13 cellular contexts compared by ENCODE assay signal in genomic region chr17:9023389-9024210, GRCh38. TPM values are rescaled to one million over a fixed set of nuclear protein-coding genes. Genes with fewer than 3 reads are reported as not detected.
DNase-seq lines count a peak whose midpoint lies in the region; ATAC-seq and TF ChIP-seq lines count a peak whose summit lies in the region.
"Had no signal": no experiment of that assay in that cellular context is flagged by ENCODE, and none has a peak within 500 bp of the region (broad histone marks: within the 10 kb centered on the region; RNA-seq: fewer than 3 reads in every experiment).

No MANE protein-coding gene starts in this region.

- peak overlapping the region; percentile 39 for H3K4me3 Mint-ChIP-seq in activated T-cell treated with anti-CD3 and anti-CD28 coated beads, Interleukin-2, amount 50 U/mL, for 4 hours
- H3K4me3 Mint-ChIP-seq in dendritic cell treated with granulocyte-macrophage colony-stimulating factor and Interleukin-4, amounts not matched to agents 40 ng/mL and 50 ng/mL, for 4 days = peak overlapping the region; percentile 39

- peak overlapping the region; percentile 47 to 92 for H3K4me3 ChIP-seq in muscle layer of duodenum (ENCODE audit: low read depth in 1 of 2, low read length in 2 of 2)
- H3K4me3 ChIP-seq in testis = peak overlapping the region; percentile 12 to 29
- H3K4me3 ChIP-seq: SJCRH30 had no signal

- H3K9me3 Mint-ChIP-seq in activated T-cell treated with anti-CD3 and anti-CD28 coated beads, Interleukin-2, amount 50 U/mL, for 4 hours = no peaks in the 10 kb centered on the region
- H3K9me3 Mint-ChIP-seq in dendritic cell treated with granulocyte-macrophage colony-stimulating factor and Interleukin-4, amounts not matched to agents 40 ng/mL and 50 ng/mL, for 4 days = no peaks in the 10 kb centered on the region

- H3K27me3 ChIP-seq in muscle layer of duodenum (ENCODE audit: low read depth, low read length) (no peaks in the 10 kb centered on the region), testis (no peaks in the 10 kb centered on the region)
- H3K27me3 ChIP-seq: SJCRH30 had no signal

- H3K9me3 ChIP-seq in muscle layer of duodenum (ENCODE audit: control insufficient read depth in 1 of 2, low read length in 2 of 2) (no peaks in the 10 kb centered on the region), testis (no peaks in the 10 kb centered on the region)
- H3K9me3 ChIP-seq: left lung, SJCRH30 had no signal

- TF ChIP-seq CTCF in testis (IDR thresholded peaks at IDR 0.05) = no peak

- DNase-seq in activated T-cell treated with anti-CD3 and anti-CD28 coated beads, Interleukin-2, amount 50 U/mL, for 4 hours = no peak
- DNase-seq in activated T-cell treated with anti-CD3 and anti-CD28 coated beads, Interleukin-2, amount 50 U/mL, for 48 hours = no peak
- DNase-seq in testis = no peak
- DNase-seq in SW480 (ENCODE audit: low spot score) = no peak
- DNase-seq in superior temporal gyrus (ENCODE audit: extremely low spot score) = no peak
- DNase-seq: SJCRH30; stimulated activated CD4-positive, alpha-beta T cell treated with anti-CD3 and anti-CD28 coated beads, Interleukin-2, amount 100 ng/mL, for 48 hours had no signal

- peaks cover 0 to 50% of the 10 kb centered on the region in 2 donors for H3K4me1 ChIP-seq in muscle layer of duodenum (ENCODE audit: control insufficient read depth in 1 of 2, insufficient read depth in 2 of 2, low read length in 2 of 2)
- peaks cover 3% of the 10 kb centered on the region for H3K4me1 ChIP-seq in testis
- H3K4me1 ChIP-seq: SJCRH30 had no signal

- 7 to 15% methylated on average over 17 to 45 of the region's 49 CpGs for WGBS in testis, 2 donors

- H3K4me1 Mint-ChIP-seq in activated T-cell treated with anti-CD3 and anti-CD28 coated beads, Interleukin-2, amount 50 U/mL, for 4 hours (ENCODE audit: low read depth) = peaks cover 8% of the 10 kb centered on the region
- peaks cover 18% of the 10 kb centered on the region for H3K4me1 Mint-ChIP-seq in dendritic cell treated with granulocyte-macrophage colony-stimulating factor and Interleukin-4, amounts not matched to agents 40 ng/mL and 50 ng/mL, for 4 days (ENCODE audit: low read depth)

- H3K27me3 Mint-ChIP-seq in activated T-cell treated with anti-CD3 and anti-CD28 coated beads, Interleukin-2, amount 50 U/mL, for 4 hours (ENCODE audit: low read depth) = peaks cover 61% of the 10 kb centered on the region
- peaks cover 78% of the 10 kb centered on the region for H3K27me3 Mint-ChIP-seq in dendritic cell treated with granulocyte-macrophage colony-stimulating factor and Interleukin-4, amounts not matched to agents 40 ng/mL and 50 ng/mL, for 4 days

- H3K27ac ChIP-seq in muscle layer of duodenum (ENCODE audit: low read length) = peak overlapping the region; percentile 10
- H3K27ac ChIP-seq in testis = no peak overlapping the region
- H3K27ac ChIP-seq: KMS-11, left lung, SJCRH30 had no signal

- no peaks in the 10 kb centered on the region for H3K36me3 ChIP-seq in muscle layer of duodenum (ENCODE audit: control insufficient read depth in 1 of 2, insufficient read depth in 2 of 2, low read length in 2 of 2)
- H3K36me3 ChIP-seq in testis (ENCODE audit: low read depth, missing control alignments) = no peaks in the 10 kb centered on the region
- H3K36me3 ChIP-seq: left lung, SJCRH30 had no signal

- ATAC-seq in activated T-cell treated with anti-CD3 and anti-CD28 coated beads, Interleukin-2, amount 50 U/mL, for 4 hours = no peak
- ATAC-seq in HG02885 (IDR thresholded peaks at IDR 0.05; ENCODE audit: poor library complexity, unreplicated experiment) = no peak
- ATAC-seq: left lung had no signal

- H3K27ac Mint-ChIP-seq in dendritic cell treated with granulocyte-macrophage colony-stimulating factor and Interleukin-4, amounts not matched to agents 40 ng/mL and 50 ng/mL, for 4 days = no peak overlapping the region

- no peak for TF ChIP-seq POLR2A in testis (IDR thresholded peaks at IDR 0.05)

- peaks cover 2% of the 10 kb centered on the region for H3K36me3 Mint-ChIP-seq in activated T-cell treated with anti-CD3 and anti-CD28 coated beads, Interleukin-2, amount 50 U/mL, for 4 hours (ENCODE audit: insufficient read depth)
- H3K36me3 Mint-ChIP-seq in dendritic cell treated with granulocyte-macrophage colony-stimulating factor and Interleukin-4, amounts not matched to agents 40 ng/mL and 50 ng/mL, for 4 days (ENCODE audit: low read depth) = no peaks in the 10 kb centered on the region

- intact Hi-C loops in dendritic cell treated with granulocyte-macrophage colony-stimulating factor and Interleukin-4, amounts not matched to agents 40 ng/mL and 50 ng/mL, for 4 days (cut with micrococcal nuclease) = no loop called here
- intact Hi-C loops in testis (cut with DNase I; ENCODE audit: low total_unique reads) = no loop called here

RNA-seq across cellular contexts. Expression of gene NTN1, which starts 2.3 kb away (rescaled TPM):
- total RNA-seq in activated T-cell treated with anti-CD3 and anti-CD28 coated beads, Interleukin-2, amount 50 U/mL, for 4 hours = under 1 TPM; 0.53 to 0.71 (median 0.55) TPM
- 1 to 10 TPM; 7.6 to 8.8 TPM for total RNA-seq in testis
- polyA plus RNA-seq in testis (ENCODE audit: insufficient read depth, low read depth, low replicate concordance) = 4.8 TPM

RNA-seq across cellular contexts. Expression of gene PIK3R5, which starts 58.1 kb away (rescaled TPM):
- total RNA-seq in activated T-cell treated with anti-CD3 and anti-CD28 coated beads, Interleukin-2, amount 50 U/mL, for 4 hours = 10 to 100 TPM in 2 of 3 donors, 1 to 10 TPM in 1; 8.4 to 17.8 (median 13.6) TPM
- 10 to 100 TPM in 1 of 2 donors, 1 to 10 TPM in 1; 7.4 to 14.0 TPM for total RNA-seq in testis
- polyA plus RNA-seq in testis (ENCODE audit: insufficient read depth, low read depth, low replicate concordance) = 6.1 TPM
- total RNA-seq: endothelial cell of umbilical vein, SJCRH30 had no signal
- polyA plus RNA-seq: endothelial cell of umbilical vein had no signal

Comparison
In these comparisons a context has a peak if more than half of its experiments do, and no peak if none do; other contexts are left out.
1. RNA of gene NTN1, which starts 2.3 kb away (total RNA-seq): 7.6 to 8.8 TPM in testis; 0.53 to 0.71 TPM in activated T-cell treated with anti-CD3 and anti-CD28 coated beads, Interleukin-2, amount 50 U/mL, for 4 hours; every median in the first group is over 4 times any median in the second.